Comparison of ENCODE assay signal across 15 cellular contexts in the genomic region with DNA sequence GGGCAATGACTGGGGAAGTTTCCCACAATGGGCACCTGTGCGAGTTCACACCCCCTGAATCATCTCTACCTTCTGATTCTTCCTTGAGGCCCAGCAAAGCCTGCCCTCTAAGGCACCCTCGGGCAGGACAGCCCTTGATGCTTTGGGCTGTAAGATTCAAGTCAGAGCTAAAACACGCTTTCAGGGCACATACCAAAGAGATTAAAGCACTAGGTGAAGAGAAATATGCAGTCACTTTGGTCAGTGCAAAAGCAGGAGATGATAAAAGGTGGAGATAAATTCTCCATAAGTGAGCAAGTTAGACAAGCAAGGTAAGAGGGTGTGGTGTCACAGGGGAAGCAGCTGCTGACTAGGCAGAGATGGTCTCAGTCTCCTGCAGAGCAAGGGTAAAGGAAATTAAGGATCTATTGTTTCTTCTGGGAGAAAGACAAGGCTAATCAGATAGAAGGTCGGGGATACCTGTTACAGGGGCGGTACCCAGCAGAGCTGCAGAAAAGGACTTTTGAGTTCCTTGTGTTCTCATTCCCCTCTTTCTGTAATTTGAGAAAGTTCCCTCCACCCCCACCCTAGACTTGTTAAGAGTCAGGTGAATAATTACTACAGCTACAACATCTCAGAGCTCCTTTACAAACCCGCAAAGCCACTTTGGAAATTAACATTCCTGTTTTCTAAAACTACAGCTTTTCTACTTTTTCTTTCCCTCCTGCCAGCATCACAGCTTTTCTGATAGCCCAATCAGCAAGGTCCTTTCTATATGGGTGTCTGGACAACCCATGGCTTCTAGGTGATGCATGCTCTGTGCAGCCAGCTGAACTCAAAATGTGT. TPM values are rescaled to one million over a fixed set of nuclear protein-coding genes. Genes with fewer than 3 reads are reported as not detected.
DNase-seq lines count a peak whose midpoint lies in the region; ATAC-seq, FAIRE-seq and TF ChIP-seq lines count a peak whose summit lies in the region.
"Had no signal": no experiment of that assay in that cellular context is flagged by ENCODE, and none has a peak within 500 bp of the region (broad histone marks: within the 10 kb centered on the region; RNA-seq: fewer than 3 reads in every experiment).

No MANE protein-coding gene starts in this region.

- H4K20me1 ChIP-seq in SK-N-SH (ENCODE audit: insufficient read depth) (no peaks in the 10 kb centered on the region), astrocyte (ENCODE audit: insufficient read depth, low read length) (no peaks in the 10 kb centered on the region)

- no peak for DNase-seq in SK-N-SH
- no peak for DNase-seq in astrocyte (ENCODE audit: low read depth)
- DNase-seq in left lung, result no peak
- DNase-seq in upper lobe of right lung, result no peak
- no peak for DNase-seq in activated CD4-positive, CD25-positive, alpha-beta regulatory T cell (lab: John Stamatoyannopoulos, UW)
- no peak for DNase-seq in erythroblast (lab: John Stamatoyannopoulos, UW)
- DNase-seq in stimulated activated CD4-positive, alpha-beta T cell treated with anti-CD3 and anti-CD28 coated beads, Interleukin-2, amount 100 ng/mL, for 24 hours, result no peak
- DNase-seq: ACHN; activated naive CD8-positive, alpha-beta T cell treated with anti-CD3 and anti-CD28 coated beads, Interleukin-2, amount 50 U/mL, for 24 hours; DMS153; HCEC 1CT; NCI-H345; right cardiac atrium had no signal

- 0 out of 2 replicates have a peak, but pooled peaks cover 3% of the 10 kb centered on the region for H3K79me2 ChIP-seq in SK-N-SH (ENCODE audit: insufficient read depth)
- H3K79me2 ChIP-seq in astrocyte (ENCODE audit: insufficient read depth, low read length), result peaks cover 7% of the 10 kb centered on the region

- intact Hi-C loops in left lung (cut with DNase I) (no loop called here), upper lobe of right lung (cut with DNase I) (no loop called here)

- H3K27ac Mint-ChIP-seq in astrocyte (ENCODE audit: unreplicated experiment), result peak overlapping the region; percentile 96
- H3K27ac Mint-ChIP-seq: activated naive CD8-positive, alpha-beta T cell treated with anti-CD3 and anti-CD28 coated beads, Interleukin-2, amount 50 U/mL, for 24 hours had no signal

- H3K4me3 ChIP-seq in SK-N-SH (ENCODE audit: low read depth in 2 of 2, low read length in 1 of 2) (no peak overlapping the region), astrocyte (ENCODE audit: insufficient read depth, low read depth, low read length) (no peak overlapping the region), left lung (no peak overlapping the region), upper lobe of right lung (no peak overlapping the region)
- H3K4me3 ChIP-seq: GM12878 had no signal

- TF ChIP-seq EP300 in SK-N-SH (IDR thresholded peaks at IDR 0.05; ENCODE audit: borderline replicate concordance in 1 of 2, low read depth in 1 of 2, low read length in 1 of 2), result no peak

- no peaks in the 10 kb centered on the region for H3K9me3 Mint-ChIP-seq in astrocyte (ENCODE audit: unreplicated experiment)
- H3K9me3 Mint-ChIP-seq: activated naive CD8-positive, alpha-beta T cell treated with anti-CD3 and anti-CD28 coated beads, Interleukin-2, amount 50 U/mL, for 24 hours had no signal

- H2AFZ ChIP-seq in SK-N-SH (ENCODE audit: low read depth) (no peak overlapping the region), astrocyte (ENCODE audit: low read depth, low read length) (no peak overlapping the region)

- no peaks in the 10 kb centered on the region for H3K27me3 Mint-ChIP-seq in astrocyte (ENCODE audit: low read depth, unreplicated experiment)
- H3K27me3 Mint-ChIP-seq: activated naive CD8-positive, alpha-beta T cell treated with anti-CD3 and anti-CD28 coated beads, Interleukin-2, amount 50 U/mL, for 24 hours had no signal

- H3K27ac ChIP-seq in SK-N-SH (ENCODE audit: low read depth in 2 of 2, low read length in 1 of 2), result no peak overlapping the region
- H3K27ac ChIP-seq in astrocyte (ENCODE audit: low read depth, low read length), result no peak overlapping the region
- H3K27ac ChIP-seq in left lung, result peak overlapping the region in 1 of 2 donors; percentile 30
- H3K27ac ChIP-seq in upper lobe of right lung, result peak overlapping the region; percentile 59

- no peaks in the 10 kb centered on the region for H3K9me2 ChIP-seq in SK-N-SH

- H3K4me2 ChIP-seq in SK-N-SH (no peak overlapping the region), astrocyte (ENCODE audit: low read length) (no peak overlapping the region)

- peaks cover 3 to 24% of the 10 kb centered on the region in 2 experiments for H3K36me3 ChIP-seq in SK-N-SH (replicated peaks in 1 of 2; ENCODE audit: control insufficient read depth in 1 of 2, insufficient read depth in 2 of 2, low read length in 1 of 2)
- peaks cover 3% of the 10 kb centered on the region for H3K36me3 ChIP-seq in astrocyte (ENCODE audit: insufficient read depth, low read length)
- peaks cover 0 to 27% of the 10 kb centered on the region in 2 donors for H3K36me3 ChIP-seq in left lung
- peaks cover 31% of the 10 kb centered on the region for H3K36me3 ChIP-seq in upper lobe of right lung

- no peak overlapping the region for H3K9ac ChIP-seq in SK-N-SH
- no peak overlapping the region for H3K9ac ChIP-seq in astrocyte (ENCODE audit: low read length)

- WGBS in SK-N-SH (ENCODE audit: low lambda C conversion rate), result 75% methylated on average over 6 of the region's 6 CpGs

- H3K27me3 ChIP-seq in SK-N-SH (ENCODE audit: insufficient read depth), result no peaks in the 10 kb centered on the region
- no peaks in the 10 kb centered on the region for H3K27me3 ChIP-seq in astrocyte (ENCODE audit: insufficient read depth, low read length)
- H3K27me3 ChIP-seq in left lung, result no peaks in the 10 kb centered on the region
- no peaks in the 10 kb centered on the region for H3K27me3 ChIP-seq in upper lobe of right lung

- peaks cover 66% of the 10 kb centered on the region for H3K4me1 Mint-ChIP-seq in astrocyte (ENCODE audit: low read depth, unreplicated experiment)

- H3K9me3 ChIP-seq in SK-N-SH, result no peaks in the 10 kb centered on the region
- no peaks in the 10 kb centered on the region for H3K9me3 ChIP-seq in astrocyte (ENCODE audit: insufficient read depth, low read depth, low read length)
- no peaks in the 10 kb centered on the region for H3K9me3 ChIP-seq in left lung
- H3K9me3 ChIP-seq in upper lobe of right lung, result no peaks in the 10 kb centered on the region

- TF ChIP-seq CTCF in SK-N-SH (IDR thresholded peaks at IDR 0.05), result no peak
- TF ChIP-seq CTCF in astrocyte (IDR thresholded peaks at IDR 0.05; ENCODE audit: insufficient read depth, low read depth, low read length), result no peak
- TF ChIP-seq CTCF in left lung (IDR thresholded peaks at IDR 0.05), result no peak
- TF ChIP-seq CTCF in upper lobe of right lung (IDR thresholded peaks at IDR 0.05), result no peak

- peaks cover 34% of the 10 kb centered on the region for H3K36me3 Mint-ChIP-seq in astrocyte (ENCODE audit: low read depth, unreplicated experiment)

- H3F3A ChIP-seq in SK-N-SH (replicated peaks; ENCODE audit: insufficient read depth), result peaks cover 9% of the 10 kb centered on the region

- POLR2A ChIA-PET in SK-N-SH (lab: Yijun Ruan, JAX), result no interaction called here

- peak overlapping the region; percentile 62 for H3K4me3 Mint-ChIP-seq in astrocyte (ENCODE audit: unreplicated experiment)
- H3K4me3 Mint-ChIP-seq: activated naive CD8-positive, alpha-beta T cell treated with anti-CD3 and anti-CD28 coated beads, Interleukin-2, amount 50 U/mL, for 24 hours had no signal

- ATAC-seq in SK-N-SH treated with all-trans-retinoic acid at 6 μM for 48 hours (no peak), left lung (peak; percentile 19), upper lobe of right lung (peak; percentile 3)
- ATAC-seq: activated naive CD8-positive, alpha-beta T cell treated with anti-CD3 and anti-CD28 coated beads, Interleukin-2, amount 50 U/mL, for 24 hours; GM12878; right cardiac atrium had no signal

- TF ChIP-seq POLR2A in erythroblast (IDR thresholded peaks at IDR 0.05; ENCODE audit: low read length), result no peak

- TF ChIP-seq RAD21 in SK-N-SH (IDR thresholded peaks at IDR 0.05; ENCODE audit: low read length), result no peak

- H3K4me1 ChIP-seq in SK-N-SH (ENCODE audit: control insufficient read depth in 1 of 2, insufficient read depth in 2 of 2, low read depth in 1 of 2, low read length in 1 of 2) (peaks cover 8 to 27% of the 10 kb centered on the region in 2 experiments; a peak in 3 of 4 replicates), astrocyte (ENCODE audit: insufficient read depth, low read length) (peaks cover 48% of the 10 kb centered on the region), left lung (peaks cover 32 to 71% of the 10 kb centered on the region in 2 donors), upper lobe of right lung (peaks cover 52% of the 10 kb centered on the region)

- no peak for FAIRE-seq in astrocyte (lab: Jason Lieb, UNC)
- FAIRE-seq: GM12878 had no signal

- CTCF ChIA-PET in SK-N-SH (lab: Yijun Ruan, JAX), result interaction anchor here (0.6 to 4.7 kb wide), 5 partner anchors 18 to 114 kb away, joined by 3 to 17 read pairs (median 8); no protein-coding TSS in a partner anchor

TF ChIP-seq in SK-N-SH treated with all-trans-retinoic acid at 6 μM for 48 hours, 23 proteins besides CTCF, POLR2A, EP300 and RAD21:
- TF ChIP-seq ZNF8 (CRISPR knock-in tag; IDR thresholded peaks at IDR 0.05), result no peak
- TF ChIP-seq ISL1 (CRISPR knock-in tag; IDR thresholded peaks at IDR 0.05), result 0 out of 2 replicates have a peak, but pooled peaks have one; percentile 19
TF ChIP-seq in SK-N-SH treated with all-trans-retinoic acid at 6 μM for 48 hours: peak in this region for 1.

TF ChIP-seq in SK-N-SH, 30 proteins besides CTCF, POLR2A, EP300 and RAD21 (continues in another document):
- no peak for TF ChIP-seq EZH2phosphoT487 (IDR thresholded peaks at IDR 0.05; ENCODE audit: borderline replicate concordance, low read depth)
- TF ChIP-seq, protein P1, sequence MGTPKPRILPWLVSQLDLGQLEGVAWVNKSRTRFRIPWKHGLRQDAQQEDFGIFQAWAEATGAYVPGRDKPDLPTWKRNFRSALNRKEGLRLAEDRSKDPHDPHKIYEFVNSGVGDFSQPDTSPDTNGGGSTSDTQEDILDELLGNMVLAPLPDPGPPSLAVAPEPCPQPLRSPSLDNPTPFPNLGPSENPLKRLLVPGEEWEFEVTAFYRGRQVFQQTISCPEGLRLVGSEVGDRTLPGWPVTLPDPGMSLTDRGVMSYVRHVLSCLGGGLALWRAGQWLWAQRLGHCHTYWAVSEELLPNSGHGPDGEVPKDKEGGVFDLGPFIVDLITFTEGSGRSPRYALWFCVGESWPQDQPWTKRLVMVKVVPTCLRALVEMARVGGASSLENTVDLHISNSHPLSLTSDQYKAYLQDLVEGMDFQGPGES (IDR thresholded peaks at IDR 0.05; ENCODE audit: low read depth, low read length), result no peak
- no peak for TF ChIP-seq FOSL2 (IDR thresholded peaks at IDR 0.05; ENCODE audit: borderline replicate concordance, low read depth)
- TF ChIP-seq NRF1 (IDR thresholded peaks at IDR 0.05; ENCODE audit: low read depth, low read length), result no peak
- TF ChIP-seq JUND (IDR thresholded peaks at IDR 0.05), result no peak

RNA-seq across cellular contexts. Expression of a gene that starts 26.4 kb away (rescaled TPM):
- 74.4 and 97.2 TPM in 2 replicates for polyA plus RNA-seq in SK-N-SH (2012; rRNA removed)
- polyA plus RNA-seq in SK-N-SH (2012; cell fraction: cytosol; rRNA removed), result 89.3 and 96.8 TPM in 2 replicates
- 68.2 and 70.4 TPM in 2 replicates for polyA plus RNA-seq in SK-N-SH (2012; cell fraction: nucleus; rRNA removed)
- total RNA-seq in astrocyte (316 and 320 TPM in 2 replicates), left lung (100 to 1,000 TPM; 176 to 268 TPM), upper lobe of right lung (190 TPM)
